ENCODE assay signal across 1 cellular context in genomic region chr12:57198329-57198728, GRCh38.
TF ChIP-seq lines count a peak whose summit lies in the region.

No MANE protein-coding gene starts in this region.

TF ChIP-seq in HepG2, 621 proteins besides CTCF, POLR2A, EP300 and RAD21:
- TF ChIP-seq AGO2 (optimal IDR thresholded peaks at IDR 0.05; ENCODE audit: low read depth, low read length) (peak; percentile 69), SNAI1 (CRISPR knock-in tag; IDR thresholded peaks at IDR 0.05; ENCODE audit: borderline replicate concordance) (no peak), SMC3 (IDR thresholded peaks at IDR 0.05; ENCODE audit: low read length) (no peak)
